12 cellular contexts compared by ENCODE assay signal in the genomic region with DNA sequence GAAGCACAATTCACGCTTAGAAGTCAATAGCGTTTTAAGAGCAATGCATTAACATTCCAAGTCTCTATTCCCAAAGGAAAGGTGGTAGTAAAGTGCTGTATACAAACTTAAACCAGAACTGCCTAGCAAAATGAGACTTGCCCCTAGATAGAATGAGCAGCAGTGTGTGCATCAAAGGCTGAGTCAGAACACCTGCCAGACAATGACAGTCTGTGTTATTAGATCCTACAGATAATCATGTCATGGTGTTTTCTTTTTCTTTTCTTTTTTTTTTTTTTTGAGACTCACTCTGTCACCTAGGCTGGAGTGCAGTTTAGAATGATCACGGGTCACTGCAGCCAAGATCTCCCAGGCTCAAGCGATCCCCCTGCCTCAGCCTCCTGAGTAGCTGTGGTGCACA. TPM values are rescaled to one million over a fixed set of nuclear protein-coding genes. Genes with fewer than 3 reads are reported as not detected.
DNase-seq lines count a peak whose midpoint lies in the region; ATAC-seq, FAIRE-seq and TF ChIP-seq lines count a peak whose summit lies in the region.
"Had no signal": no experiment of that assay in that cellular context is flagged by ENCODE, and none has a peak within 500 bp of the region (broad histone marks: within the 10 kb centered on the region; RNA-seq: fewer than 3 reads in every experiment).

No MANE protein-coding gene starts in this region.

- H3K4me2 ChIP-seq in GM12878 (ENCODE audit: control insufficient read depth, insufficient read depth): peak overlapping the region; percentile 84

- no peak overlapping the region for H2AFZ ChIP-seq in GM12878 (ENCODE audit: control insufficient read depth, low read depth, low read length)

- ATAC-seq in right cardiac atrium (no peak), Right ventricle myocardium superior (ENCODE audit: poor library complexity) (no peak), GM12878 (peak; percentile 12; the same call in 2 of the 3 replicates), lower lobe of right lung (no peak)
- ATAC-seq: left lobe of liver had no signal

- RAD21 ChIA-PET in GM12878 (lab: Charles Lee; ENCODE audit: unreplicated experiment): no interaction called here

- 80% methylated on average over 4 of the region's 4 CpGs for WGBS in right cardiac atrium
- WGBS in GM12878 (ENCODE audit: insufficient coverage, insufficient replicate concordance, low lambda C conversion rate, missing lambda C conversion rate): 96% methylated on average over 2 of the region's 4 CpGs
- WGBS in sigmoid colon, 2 donors: 46 to 83% methylated on average over 4 of the region's 4 CpGs

- SMC1A ChIA-PET in GM12878 (lab: Charles Lee; ENCODE audit: uncharacterized antibody, unreplicated experiment): interaction anchor here (2.4 kb wide), 1 partner anchor 11 kb away, joined by 14 read pairs; no protein-coding TSS in a partner anchor

- H3K27me3 ChIP-seq in right cardiac atrium (ENCODE audit: control insufficient read depth, insufficient read depth): no peaks in the 10 kb centered on the region
- no peaks in the 10 kb centered on the region for H3K27me3 ChIP-seq in GM12878 (replicated peaks in 1 of 2; ENCODE audit: control insufficient read depth in 2 of 2, insufficient read depth in 2 of 2, low read length in 1 of 2)
- no peaks in the 10 kb centered on the region for H3K27me3 ChIP-seq in lower lobe of right lung (ENCODE audit: low read depth)
- H3K27me3 ChIP-seq in sigmoid colon: no peaks in the 10 kb centered on the region

- DNase-seq in right cardiac atrium (no peak), Right ventricle myocardium superior (no peak), GM12878 (ENCODE audit: low read depth, low spot score) (no peak), lower lobe of right lung (no peak), NCI-H226 (no peak), sigmoid colon (no peak)
- DNase-seq in effector CD8-positive, alpha-beta T cell (lab: John Stamatoyannopoulos, UW): no peak
- DNase-seq in activated CD4-positive, CD25-positive, alpha-beta regulatory T cell treated with anti-CD3 and anti-CD28 coated beads, Interleukin-2, amount 50 U/mL, for 72 hours: no peak
- DNase-seq: H7, NCI-H187 treated with DMSO at 0.1 percent for 48 hours had no signal

- no peak for TF ChIP-seq CTCF in GM12878 (IDR thresholded peaks at IDR 0.05 in 2 of 3, conservative IDR thresholded peaks at IDR 0.05 in 1 of 3; ENCODE audit: control insufficient read depth in 2 of 3, extremely low read depth in 1 of 3, insufficient read depth in 1 of 3, low read depth in 3 of 3, low read length in 3 of 3)
- TF ChIP-seq CTCF in lower lobe of right lung (IDR thresholded peaks at IDR 0.05): no peak
- TF ChIP-seq CTCF in sigmoid colon (IDR thresholded peaks at IDR 0.05): no peak

- TF ChIP-seq EP300 in GM12878 (IDR thresholded peaks at IDR 0.05; ENCODE audit: borderline replicate concordance in 1 of 2, control insufficient read depth in 1 of 2, low read depth in 2 of 2, low read length in 2 of 2) (no peak), sigmoid colon (IDR thresholded peaks at IDR 0.05) (no peak)

- peak overlapping the region; percentile 100 for H3K4me3 ChIP-seq in right cardiac atrium (ENCODE audit: low read length)
- peak overlapping the region; percentile 81; the same call in 1 of the 2 replicates for H3K4me3 ChIP-seq in GM12878
- peak overlapping the region; percentile 94 for H3K4me3 ChIP-seq in lower lobe of right lung
- peak overlapping the region in 2 of 4 donors; percentile 87 to 96 for H3K4me3 ChIP-seq in sigmoid colon

- no peaks in the 10 kb centered on the region for H4K20me1 ChIP-seq in GM12878 (ENCODE audit: control insufficient read depth, insufficient read depth)

- TF ChIP-seq POLR2A in GM12878 (IDR thresholded peaks at IDR 0.05; ENCODE audit: low read depth, low read length) (no peak), sigmoid colon (IDR thresholded peaks at IDR 0.05) (no peak)

- CTCF ChIA-PET in GM12878 (lab: Yijun Ruan, JAX): interaction anchor here (1.0 to 3.8 kb wide), 3 partner anchors 17 to 69 kb away, joined by 3 to 39 read pairs (median 6); partner anchors contain the start of gene FBXO7

- peaks cover 29% of the 10 kb centered on the region for H3K79me2 ChIP-seq in GM12878 (ENCODE audit: control insufficient read depth, insufficient read depth, low read length)

- FAIRE-seq in GM12878 (lab: Jason Lieb, UNC): no peak

- peaks cover 6% of the 10 kb centered on the region for H3K4me1 ChIP-seq in right cardiac atrium (ENCODE audit: control insufficient read depth, insufficient read depth, low read length)
- peaks cover 17% of the 10 kb centered on the region; the same call in 1 of the 2 replicates for H3K4me1 ChIP-seq in GM12878 (ENCODE audit: control insufficient read depth, insufficient read depth, low read length)
- peaks cover 23% of the 10 kb centered on the region for H3K4me1 ChIP-seq in lower lobe of right lung
- peaks cover 0 to 34% (median 23%) of the 10 kb centered on the region in 4 donors for H3K4me1 ChIP-seq in sigmoid colon

- POLR2A ChIA-PET in GM12878 (lab: Charles Lee): interaction anchor here (1.7 kb wide), 1 partner anchor 65 kb away, joined by 7 read pairs; the partner anchor contains the start of gene FBXO7

- H3K36me3 ChIP-seq in GM12878 (ENCODE audit: control insufficient read depth in 2 of 2, insufficient read depth in 2 of 2, low read length in 1 of 2): no peaks in the 10 kb centered on the region; a peak in 2 of 4 replicates
- H3K36me3 ChIP-seq in lower lobe of right lung: peaks cover 37% of the 10 kb centered on the region
- peaks cover 6 to 34% (median 20%) of the 10 kb centered on the region in 4 donors for H3K36me3 ChIP-seq in sigmoid colon

- BruUV-seq in GM12878 (replicated peaks; lab: Mats Ljungman, UMichigan): no TSS peak

- intact Hi-C loops in right cardiac atrium (cut with DNase I) (loop anchor here in 1 of 4 donors (10.0 kb wide), 1 partner anchor 64 kb away; the partner anchor contains the start of gene FBXO7), Right ventricle myocardium superior (cut with DNase I) (loop anchor here (10.0 kb wide), 1 partner anchor 64 kb away; the partner anchor contains the start of gene FBXO7), GM12878 (cut with micrococcal nuclease; ENCODE audit: unreplicated experiment) (no loop called here), lower lobe of right lung (cut with DNase I) (no loop called here), sigmoid colon (cut with DNase I) (no loop called here)

- H3K9me3 ChIP-seq in right cardiac atrium (ENCODE audit: control insufficient read depth, low read length): no peaks in the 10 kb centered on the region
- no peaks in the 10 kb centered on the region for H3K9me3 ChIP-seq in GM12878 (replicated peaks; ENCODE audit: control insufficient read depth, insufficient read depth, low read length)
- no peaks in the 10 kb centered on the region for H3K9me3 ChIP-seq in lower lobe of right lung
- H3K9me3 ChIP-seq in sigmoid colon: no peaks in the 10 kb centered on the region

- H3K9ac ChIP-seq in GM12878 (ENCODE audit: control insufficient read depth, insufficient read depth, low read length): peak overlapping the region; percentile 96; the same call in 1 of the 2 replicates

- in situ Hi-C loops in GM12878 (cut with MboI): no loop called here

- no peak for TF ChIP-seq RAD21 in GM12878 (IDR thresholded peaks at IDR 0.05; ENCODE audit: insufficient read depth, low read depth, low read length)

- no peak overlapping the region for H3K27ac ChIP-seq in right cardiac atrium (ENCODE audit: low read length)
- H3K27ac ChIP-seq in GM12878 (ENCODE audit: control insufficient read depth, insufficient read depth): no peak overlapping the region
- no peak overlapping the region for H3K27ac ChIP-seq in lower lobe of right lung
- no peak overlapping the region for H3K27ac ChIP-seq in sigmoid colon

RNA-seq across cellular contexts. Expression of gene RTCB, which starts 1.6 kb away (rescaled TPM):
- total RNA-seq in right cardiac atrium (10 to 100 TPM; 47.3 to 50.2 (median 48.4) TPM), Right ventricle myocardium superior (38.5 TPM), GM12878 (2014; rRNA removed) (88.4 and 98.7 TPM in 2 replicates), GM12878 (2014; rRNA removed; fragmentation: Illumina TruSeq; extraction: Trizol) (102 and 104 TPM in 2 replicates), GM12878 (2021) (84.4 and 89.9 TPM in 2 replicates), lower lobe of right lung (58.2 TPM), sigmoid colon (10 to 100 TPM; 46.8 to 66.4 (median 61.8) TPM)
- polyA plus RNA-seq in right cardiac atrium (35.2 TPM), GM12878 (2011; rRNA removed) (192 and 197 TPM in 2 replicates), GM12878 (2014; fragmentation: Illumina TruSeq; extraction: Trizol) (102 and 116 TPM in 2 replicates), GM12878 (2014; fragmentation: Nextera tagmentation; extraction: Ambion mirVana) (100 to 1,000 TPM; 108 to 203 TPM), GM12878 (2014; rRNA removed) (85.3 and 92.2 TPM in 2 replicates), GM12878 (2016; fragmentation: Nextera tagmentation; extraction: Ambion mirVana) (100 to 1,000 TPM; 142 to 145 TPM), sigmoid colon (100 to 1,000 TPM in 1 of 3 donors, 10 to 100 TPM in 2; 78.7 to 149 (median 94.0) TPM)
- 100 and 115 TPM in 2 replicates for total RNA-seq in GM12878 (2013; cell fraction: nucleolus; rRNA removed)
- polyA plus RNA-seq in GM12878 (2011; ENCODE audit: low read depth): 49.0 TPM
- 132 and 139 TPM in 2 replicates for polyA plus RNA-seq in GM12878 (2011; cell fraction: cytosol; rRNA removed)
- 87.9 and 118 TPM in 2 replicates for polyA plus RNA-seq in GM12878 (2011; cell fraction: nucleus; rRNA removed)
- polyA plus RNA-seq in GM12878 (2012): 53.8 and 56.4 TPM in 2 replicates
- polyA minus RNA-seq in GM12878 (2011; rRNA and poly(A)+ RNA removed): 129 and 161 TPM in 2 replicates
- 23.0 and 28.9 TPM in 2 replicates for polyA minus RNA-seq in GM12878 (2011; cell fraction: cytosol; rRNA and poly(A)+ RNA removed)
- polyA minus RNA-seq in GM12878 (2011; cell fraction: nucleus; rRNA and poly(A)+ RNA removed): 29.6 and 41.6 TPM in 2 replicates

RNA-seq across cellular contexts. Expression of gene RFPL3, which starts 52.8 kb away (rescaled TPM):
- total RNA-seq in right cardiac atrium: not detected
- polyA plus RNA-seq in right cardiac atrium: not detected
- not detected for total RNA-seq in Right ventricle myocardium superior
- not detected in 2 replicates for total RNA-seq in GM12878 (2013; cell fraction: nucleolus; rRNA removed)
- total RNA-seq in GM12878 (2014; rRNA removed): not detected in 2 replicates
- total RNA-seq in GM12878 (2014; rRNA removed; fragmentation: Illumina TruSeq; extraction: Trizol): not detected in 2 replicates
- total RNA-seq in GM12878 (2021): not detected in 2 replicates
- not detected for polyA plus RNA-seq in GM12878 (2011; ENCODE audit: low read depth)
- polyA plus RNA-seq in GM12878 (2011; rRNA removed): not detected in 2 replicates
- not detected in 2 replicates for polyA plus RNA-seq in GM12878 (2011; cell fraction: cytosol; rRNA removed)
- not detected in 2 replicates for polyA plus RNA-seq in GM12878 (2011; cell fraction: nucleus; rRNA removed)
- polyA plus RNA-seq in GM12878 (2012): not detected in 2 replicates
- not detected in 2 replicates for polyA plus RNA-seq in GM12878 (2014; fragmentation: Illumina TruSeq; extraction: Trizol)
- not detected for polyA plus RNA-seq in GM12878 (2014; fragmentation: Nextera tagmentation; extraction: Ambion mirVana)
- not detected in 2 replicates for polyA plus RNA-seq in GM12878 (2014; rRNA removed)
- polyA plus RNA-seq in GM12878 (2016; fragmentation: Nextera tagmentation; extraction: Ambion mirVana): not detected
- polyA minus RNA-seq in GM12878 (2011; rRNA and poly(A)+ RNA removed): not detected in 2 replicates
- not detected in 2 replicates for polyA minus RNA-seq in GM12878 (2011; cell fraction: cytosol; rRNA and poly(A)+ RNA removed)
- not detected in 2 replicates for polyA minus RNA-seq in GM12878 (2011; cell fraction: nucleus; rRNA and poly(A)+ RNA removed)
- total RNA-seq in lower lobe of right lung: not detected
- not detected for total RNA-seq in sigmoid colon
- not detected for polyA plus RNA-seq in sigmoid colon
- total RNA-seq: Daoy, H7, left lobe of liver had no signal

RNA-seq across cellular contexts. Expression of gene BPIFC, which starts 53.8 kb away (rescaled TPM):
- total RNA-seq in right cardiac atrium (not detected), Right ventricle myocardium superior (not detected), GM12878 (2014; rRNA removed) (0.11 TPM in 1 of 2 replicates, not detected in the other), GM12878 (2014; rRNA removed; fragmentation: Illumina TruSeq; extraction: Trizol) (not detected in 2 replicates), GM12878 (2021) (not detected in 2 replicates), lower lobe of right lung (not detected), sigmoid colon (not detected)
- polyA plus RNA-seq in right cardiac atrium (not detected), GM12878 (2011; rRNA removed) (0.04 TPM in 1 of 2 replicates, not detected in the other), GM12878 (2014; fragmentation: Illumina TruSeq; extraction: Trizol) (not detected in 2 replicates), GM12878 (2014; fragmentation: Nextera tagmentation; extraction: Ambion mirVana) (under 1 TPM in 1 of 2 experiments, not detected in 1; 0.35 TPM), GM12878 (2014; rRNA removed) (not detected in 2 replicates), GM12878 (2016; fragmentation: Nextera tagmentation; extraction: Ambion mirVana) (not detected), sigmoid colon (not detected)
- not detected in 2 replicates for total RNA-seq in GM12878 (2013; cell fraction: nucleolus; rRNA removed)
- polyA plus RNA-seq in GM12878 (2011; ENCODE audit: low read depth): not detected
- not detected in 2 replicates for polyA plus RNA-seq in GM12878 (2011; cell fraction: cytosol; rRNA removed)
- not detected in 2 replicates for polyA plus RNA-seq in GM12878 (2011; cell fraction: nucleus; rRNA removed)
- not detected in 2 replicates for polyA plus RNA-seq in GM12878 (2012)
- polyA minus RNA-seq in GM12878 (2011; rRNA and poly(A)+ RNA removed): not detected in 2 replicates
- polyA minus RNA-seq in GM12878 (2011; cell fraction: cytosol; rRNA and poly(A)+ RNA removed): not detected in 2 replicates
- polyA minus RNA-seq in GM12878 (2011; cell fraction: nucleus; rRNA and poly(A)+ RNA removed): not detected in 2 replicates
- total RNA-seq: H7, left lobe of liver had no signal
